Comparison of ENCODE assay signal across 1 cellular context in the genomic region with DNA sequence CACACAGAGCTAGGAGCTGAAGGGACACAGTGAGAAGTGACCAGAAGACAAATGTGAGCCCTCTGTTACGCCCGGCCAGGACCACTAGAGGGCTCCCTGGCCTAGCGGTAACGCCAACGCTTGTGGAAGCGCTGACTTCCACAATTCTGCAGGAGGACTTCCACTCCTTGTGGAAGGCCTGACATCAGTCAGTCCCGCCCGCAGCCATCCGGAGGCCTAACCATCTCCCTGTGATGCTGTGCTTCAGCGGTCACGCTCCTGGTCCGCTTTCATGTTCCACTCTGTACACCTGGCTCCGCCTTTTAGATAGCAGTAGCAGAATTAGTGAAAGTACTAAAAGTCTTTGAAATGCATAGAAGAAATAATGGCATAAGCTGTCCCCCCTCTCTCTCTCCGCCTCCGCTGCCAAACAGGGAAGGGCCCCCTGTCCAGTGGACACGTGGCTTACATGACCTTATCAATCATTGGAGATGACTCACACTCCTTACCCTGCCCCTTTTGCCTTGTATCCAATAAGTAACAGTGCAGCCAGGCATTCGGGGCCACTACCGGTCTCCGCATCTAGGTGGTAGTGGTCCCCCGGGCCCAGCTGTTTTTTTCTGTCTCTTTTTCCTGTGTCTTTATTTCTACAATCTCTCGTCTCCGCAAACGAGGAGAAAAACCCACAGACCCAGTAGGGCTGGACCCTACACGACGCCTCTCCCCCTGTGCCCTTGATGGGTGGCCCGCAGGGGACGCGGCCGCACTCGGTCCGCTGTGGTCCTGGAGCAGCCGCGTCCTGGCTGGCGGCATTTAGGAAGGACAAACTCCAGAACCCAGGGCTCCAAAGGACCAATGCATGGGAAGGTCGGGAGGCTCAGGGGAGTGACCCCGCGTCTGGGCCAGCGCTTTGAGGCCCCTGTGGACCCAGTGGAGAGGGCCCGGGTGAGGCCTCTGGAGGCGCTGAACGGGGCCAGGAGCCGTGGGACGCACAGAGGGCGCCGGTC.
TF ChIP-seq lines count a peak whose summit lies in the region.

No MANE protein-coding gene starts in this region.

TF ChIP-seq in GM12878, 131 proteins besides CTCF, POLR2A, EP300 and RAD21 (continued from another document):
- TF ChIP-seq, protein P1, sequence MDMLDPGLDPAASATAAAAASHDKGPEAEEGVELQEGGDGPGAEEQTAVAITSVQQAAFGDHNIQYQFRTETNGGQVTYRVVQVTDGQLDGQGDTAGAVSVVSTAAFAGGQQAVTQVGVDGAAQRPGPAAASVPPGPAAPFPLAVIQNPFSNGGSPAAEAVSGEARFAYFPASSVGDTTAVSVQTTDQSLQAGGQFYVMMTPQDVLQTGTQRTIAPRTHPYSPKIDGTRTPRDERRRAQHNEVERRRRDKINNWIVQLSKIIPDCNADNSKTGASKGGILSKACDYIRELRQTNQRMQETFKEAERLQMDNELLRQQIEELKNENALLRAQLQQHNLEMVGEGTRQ (IDR thresholded peaks at IDR 0.05; ENCODE audit: borderline replicate concordance, low read depth, low read length): no peak
- no peak for TF ChIP-seq ZNF622 (IDR thresholded peaks at IDR 0.05)
- TF ChIP-seq, protein P2, sequence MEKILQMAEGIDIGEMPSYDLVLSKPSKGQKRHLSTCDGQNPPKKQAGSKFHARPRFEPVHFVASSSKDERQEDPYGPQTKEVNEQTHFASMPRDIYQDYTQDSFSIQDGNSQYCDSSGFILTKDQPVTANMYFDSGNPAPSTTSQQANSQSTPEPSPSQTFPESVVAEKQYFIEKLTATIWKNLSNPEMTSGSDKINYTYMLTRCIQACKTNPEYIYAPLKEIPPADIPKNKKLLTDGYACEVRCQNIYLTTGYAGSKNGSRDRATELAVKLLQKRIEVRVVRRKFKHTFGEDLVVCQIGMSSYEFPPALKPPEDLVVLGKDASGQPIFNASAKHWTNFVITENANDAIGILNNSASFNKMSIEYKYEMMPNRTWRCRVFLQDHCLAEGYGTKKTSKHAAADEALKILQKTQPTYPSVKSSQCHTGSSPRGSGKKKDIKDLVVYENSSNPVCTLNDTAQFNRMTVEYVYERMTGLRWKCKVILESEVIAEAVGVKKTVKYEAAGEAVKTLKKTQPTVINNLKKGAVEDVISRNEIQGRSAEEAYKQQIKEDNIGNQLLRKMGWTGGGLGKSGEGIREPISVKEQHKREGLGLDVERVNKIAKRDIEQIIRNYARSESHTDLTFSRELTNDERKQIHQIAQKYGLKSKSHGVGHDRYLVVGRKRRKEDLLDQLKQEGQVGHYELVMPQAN (conservative IDR thresholded peaks at IDR 0.05): no peak
- TF ChIP-seq SREBF2 (IDR thresholded peaks at IDR 0.05; ENCODE audit: low read length): no peak
- no peak for TF ChIP-seq SMAD5 (IDR thresholded peaks at IDR 0.05; ENCODE audit: low read depth)
- TF ChIP-seq RAD51 (IDR thresholded peaks at IDR 0.05): no peak
- TF ChIP-seq, protein P3, sequence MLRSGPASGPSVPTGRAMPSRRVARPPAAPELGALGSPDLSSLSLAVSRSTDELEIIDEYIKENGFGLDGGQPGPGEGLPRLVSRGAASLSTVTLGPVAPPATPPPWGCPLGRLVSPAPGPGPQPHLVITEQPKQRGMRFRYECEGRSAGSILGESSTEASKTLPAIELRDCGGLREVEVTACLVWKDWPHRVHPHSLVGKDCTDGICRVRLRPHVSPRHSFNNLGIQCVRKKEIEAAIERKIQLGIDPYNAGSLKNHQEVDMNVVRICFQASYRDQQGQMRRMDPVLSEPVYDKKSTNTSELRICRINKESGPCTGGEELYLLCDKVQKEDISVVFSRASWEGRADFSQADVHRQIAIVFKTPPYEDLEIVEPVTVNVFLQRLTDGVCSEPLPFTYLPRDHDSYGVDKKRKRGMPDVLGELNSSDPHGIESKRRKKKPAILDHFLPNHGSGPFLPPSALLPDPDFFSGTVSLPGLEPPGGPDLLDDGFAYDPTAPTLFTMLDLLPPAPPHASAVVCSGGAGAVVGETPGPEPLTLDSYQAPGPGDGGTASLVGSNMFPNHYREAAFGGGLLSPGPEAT (IDR thresholded peaks at IDR 0.05; ENCODE audit: low read depth): no peak
- TF ChIP-seq ZBED1 (IDR thresholded peaks at IDR 0.05; ENCODE audit: borderline replicate concordance): no peak
- no peak for TF ChIP-seq ETV6 (conservative IDR thresholded peaks at IDR 0.05 in 1 of 2, IDR thresholded peaks at IDR 0.05 in 1 of 2; ENCODE audit: borderline replicate concordance in 1 of 2, low read depth in 1 of 2)
TF ChIP-seq in GM12878: peak in this region for 13.
